ENCODE assay signal across 15 cellular contexts in genomic region chr19:19613456-19613855, GRCh38. TPM values are rescaled to one million over a fixed set of nuclear protein-coding genes. Genes with fewer than 3 reads are reported as not detected.
DNase-seq lines count a peak whose midpoint lies in the region; ATAC-seq and TF ChIP-seq lines count a peak whose summit lies in the region.
"Had no signal": no experiment of that assay in that cellular context is flagged by ENCODE, and none has a peak within 500 bp of the region (broad histone marks: within the 10 kb centered on the region; RNA-seq: fewer than 3 reads in every experiment).

No MANE protein-coding gene starts in this region.

- DNase-seq in CD8-positive, alpha-beta memory T cell: no peak
- DNase-seq in LoVo (ENCODE audit: low spot score) (peak; percentile 90), epithelial cell of esophagus (ENCODE audit: low read depth) (peak; percentile 71), hepatic stellate cell (ENCODE audit: low spot score) (no peak), ureter (ENCODE audit: low spot score) (no peak)
- no peak for DNase-seq in stimulated activated naive B cell treated with anti-CD40 and anti-IgM and Interleukin-4, amounts not matched to agents 10 μg/mL and 1 μg/mL and 100 μg/mL, for 72 hours
- no peak for DNase-seq in stimulated activated CD4-positive, alpha-beta T cell treated with anti-CD3 and anti-CD28 coated beads, Interleukin-12 subunit alpha, Interleukin-12 subunit beta, amount 100 ng/mL, for 4 hours
- DNase-seq: adrenal gland, NCI-H1092 treated with DMSO at 0.1 percent for 48 hours, NCI-H2171, upper lobe of left lung, WERI-Rb-1 had no signal

- H3K4me3 ChIP-seq in CD8-positive, alpha-beta memory T cell (ENCODE audit: low read length): no peak overlapping the region
- H3K4me3 ChIP-seq in epithelial cell of esophagus (ENCODE audit: low read length): no peak overlapping the region
- H3K4me3 ChIP-seq: adrenal gland; BLaER1 treated with 17β-estradiol and CSF1 and Interleukin-3, amounts not matched to agents 10 nM and 100 nM; upper lobe of left lung had no signal

- CTCF ChIA-PET in CD8-positive, alpha-beta memory T cell (lab: Charles Lee): interaction anchor here (0.9 to 2.1 kb wide), 3 partner anchors 9 to 59 kb away, joined by 3 to 9 read pairs (median 3); no protein-coding TSS in a partner anchor

- H3K36me3 Mint-ChIP-seq in CD8-positive, alpha-beta memory T cell: peaks cover 3 to 36% (median 7%) of the 10 kb centered on the region in 3 donors
- peaks cover 3% of the 10 kb centered on the region for H3K36me3 Mint-ChIP-seq in nephron (ENCODE audit: low read depth)
- peaks cover 0 to 4% of the 10 kb centered on the region in 2 donors for H3K36me3 Mint-ChIP-seq in stimulated activated naive B cell treated with anti-CD40 and anti-IgM and Interleukin-4, amounts not matched to agents 10 μg/mL and 1 μg/mL and 100 μg/mL, for 72 hours

- no peaks in the 10 kb centered on the region for H3K27me3 ChIP-seq in CD8-positive, alpha-beta memory T cell (ENCODE audit: insufficient read depth, low read length, poor library complexity, severe bottlenecking)
- H3K27me3 ChIP-seq: BLaER1 treated with 17β-estradiol and CSF1 and Interleukin-3, amounts not matched to agents 10 nM and 100 nM; upper lobe of left lung had no signal

- no peaks in the 10 kb centered on the region for H3K9me3 ChIP-seq in CD8-positive, alpha-beta memory T cell (ENCODE audit: low read length)
- H3K9me3 ChIP-seq: adrenal gland; BLaER1 treated with 17β-estradiol and CSF1 and Interleukin-3, amounts not matched to agents 10 nM and 100 nM; upper lobe of left lung had no signal

- no peak for TF ChIP-seq CTCF in epithelial cell of esophagus (IDR thresholded peaks at IDR 0.05; ENCODE audit: insufficient read depth, low read depth, low read length, missing control alignments)
- no peak for TF ChIP-seq CTCF in nephron (IDR thresholded peaks at IDR 0.05; ENCODE audit: unreplicated experiment in 3 of 3)

- H3K4me1 ChIP-seq in CD8-positive, alpha-beta memory T cell (ENCODE audit: insufficient read depth, low read length): peaks cover 32% of the 10 kb centered on the region
- H3K4me1 ChIP-seq: adrenal gland had no signal

- H3K36me3 ChIP-seq in CD8-positive, alpha-beta memory T cell (ENCODE audit: insufficient read depth, low read length): no peaks in the 10 kb centered on the region
- H3K36me3 ChIP-seq: adrenal gland; BLaER1 treated with 17β-estradiol and CSF1 and Interleukin-3, amounts not matched to agents 10 nM and 100 nM; upper lobe of left lung; WERI-Rb-1 had no signal

- H3K4me3 Mint-ChIP-seq in CD8-positive, alpha-beta memory T cell: peak overlapping the region in 3 of 7 donors; percentile 8 to 42 (median 41)
- H3K4me3 Mint-ChIP-seq in nephron: peak overlapping the region in 2 of 3 experiments; percentile 5 to 38
- H3K4me3 Mint-ChIP-seq in stimulated activated naive B cell treated with anti-CD40 and anti-IgM and Interleukin-4, amounts not matched to agents 10 μg/mL and 1 μg/mL and 100 μg/mL, for 72 hours: no peak overlapping the region

- H3K27ac ChIP-seq in CD8-positive, alpha-beta memory T cell (ENCODE audit: low read depth, low read length): no peak overlapping the region
- H3K27ac ChIP-seq: adrenal gland; BLaER1 treated with 17β-estradiol and CSF1 and Interleukin-3, amounts not matched to agents 10 nM and 100 nM; upper lobe of left lung; WERI-Rb-1 had no signal

- no peak for ATAC-seq in stimulated activated naive B cell treated with anti-CD40 and anti-IgM and Interleukin-4, amounts not matched to agents 10 μg/mL and 1 μg/mL and 100 μg/mL, for 72 hours (replicated peaks)

- POLR2A ChIA-PET in CD8-positive, alpha-beta memory T cell (lab: Charles Lee): interaction anchor here (0.7 kb wide), 1 partner anchor 208 kb away, joined by 7 read pairs; the partner anchor contains the start of gene ZNF506

- no peaks in the 10 kb centered on the region for H3K27me3 Mint-ChIP-seq in CD8-positive, alpha-beta memory T cell
- H3K27me3 Mint-ChIP-seq in nephron (ENCODE audit: low read depth): no peaks in the 10 kb centered on the region
- H3K27me3 Mint-ChIP-seq in stimulated activated naive B cell treated with anti-CD40 and anti-IgM and Interleukin-4, amounts not matched to agents 10 μg/mL and 1 μg/mL and 100 μg/mL, for 72 hours: no peaks in the 10 kb centered on the region

- H3K9me3 Mint-ChIP-seq in CD8-positive, alpha-beta memory T cell: no peaks in the 10 kb centered on the region
- H3K9me3 Mint-ChIP-seq in nephron: no peaks in the 10 kb centered on the region
- no peaks in the 10 kb centered on the region for H3K9me3 Mint-ChIP-seq in stimulated activated naive B cell treated with anti-CD40 and anti-IgM and Interleukin-4, amounts not matched to agents 10 μg/mL and 1 μg/mL and 100 μg/mL, for 72 hours

- peak overlapping the region in 6 of 8 donors; percentile 27 to 80 (median 48) for H3K27ac Mint-ChIP-seq in CD8-positive, alpha-beta memory T cell
- peak overlapping the region; percentile 79 to 91 (median 82) for H3K27ac Mint-ChIP-seq in nephron
- no peak overlapping the region for H3K27ac Mint-ChIP-seq in stimulated activated naive B cell treated with anti-CD40 and anti-IgM and Interleukin-4, amounts not matched to agents 10 μg/mL and 1 μg/mL and 100 μg/mL, for 72 hours
- H3K27ac Mint-ChIP-seq: progenitor cell of endocrine pancreas had no signal

- peaks cover 46 to 66% (median 62%) of the 10 kb centered on the region in 3 donors for H3K4me1 Mint-ChIP-seq in CD8-positive, alpha-beta memory T cell
- peaks cover 22% of the 10 kb centered on the region for H3K4me1 Mint-ChIP-seq in nephron
- H3K4me1 Mint-ChIP-seq in stimulated activated naive B cell treated with anti-CD40 and anti-IgM and Interleukin-4, amounts not matched to agents 10 μg/mL and 1 μg/mL and 100 μg/mL, for 72 hours: peaks cover 6 to 9% of the 10 kb centered on the region in 2 donors

RNA-seq across cellular contexts. Expression of gene PBX4, which starts 5.0 kb away (rescaled TPM):
- total RNA-seq in CD8-positive, alpha-beta memory T cell: 10 to 100 TPM; 15.0 to 17.1 TPM
- polyA plus RNA-seq in CD8-positive, alpha-beta memory T cell: 8.3 TPM
- 12.7 TPM for total RNA-seq in ureter

RNA-seq across cellular contexts. Expression of gene LPAR2, which starts 14.6 kb away (rescaled TPM):
- total RNA-seq in CD8-positive, alpha-beta memory T cell: 10 to 100 TPM; 23.6 to 24.8 TPM
- 37.8 TPM for polyA plus RNA-seq in CD8-positive, alpha-beta memory T cell
- 28.6 TPM for total RNA-seq in ureter

RNA-seq across cellular contexts. Expression of gene GMIP, which starts 30.0 kb away (rescaled TPM):
- total RNA-seq in CD8-positive, alpha-beta memory T cell: 10 to 100 TPM; 54.5 to 60.3 TPM
- polyA plus RNA-seq in CD8-positive, alpha-beta memory T cell: 71.3 TPM
- 25.0 TPM for total RNA-seq in ureter

RNA-seq across cellular contexts. Expression of gene ATP13A1, which starts 50.0 kb away (rescaled TPM):
- total RNA-seq in CD8-positive, alpha-beta memory T cell: 10 to 100 TPM; 92.1 to 93.6 TPM
- 41.7 TPM for polyA plus RNA-seq in CD8-positive, alpha-beta memory T cell
- 74.9 TPM for total RNA-seq in ureter

RNA-seq across cellular contexts. Expression of gene ZNF101, which starts 55.2 kb away (rescaled TPM):
- total RNA-seq in CD8-positive, alpha-beta memory T cell: 10 to 100 TPM; 73.6 to 74.0 TPM
- polyA plus RNA-seq in CD8-positive, alpha-beta memory T cell: 103 TPM
- 13.8 TPM for total RNA-seq in ureter

Comparison
In these comparisons a context has a peak if more than half of its experiments do, and no peak if none do; other contexts are left out.
1. DNase-seq: peak in LoVo (single experiment) and epithelial cell of esophagus (single experiment); none in CD8-positive, alpha-beta memory T cell (0 of 5), stimulated activated naive B cell treated with anti-CD40 and anti-IgM and Interleukin-4, amounts not matched to agents 10 μg/mL and 1 μg/mL and 100 μg/mL, for 72 hours (single experiment), hepatic stellate cell (single experiment), stimulated activated CD4-positive, alpha-beta T cell treated with anti-CD3 and anti-CD28 coated beads, Interleukin-12 subunit alpha, Interleukin-12 subunit beta, amount 100 ng/mL, for 4 hours (single experiment) and ureter (single experiment).
2. H3K4me3 Mint-ChIP-seq: peak in nephron (2 of 3); none in stimulated activated naive B cell treated with anti-CD40 and anti-IgM and Interleukin-4, amounts not matched to agents 10 μg/mL and 1 μg/mL and 100 μg/mL, for 72 hours (0 of 2).